In the genomic region with DNA sequence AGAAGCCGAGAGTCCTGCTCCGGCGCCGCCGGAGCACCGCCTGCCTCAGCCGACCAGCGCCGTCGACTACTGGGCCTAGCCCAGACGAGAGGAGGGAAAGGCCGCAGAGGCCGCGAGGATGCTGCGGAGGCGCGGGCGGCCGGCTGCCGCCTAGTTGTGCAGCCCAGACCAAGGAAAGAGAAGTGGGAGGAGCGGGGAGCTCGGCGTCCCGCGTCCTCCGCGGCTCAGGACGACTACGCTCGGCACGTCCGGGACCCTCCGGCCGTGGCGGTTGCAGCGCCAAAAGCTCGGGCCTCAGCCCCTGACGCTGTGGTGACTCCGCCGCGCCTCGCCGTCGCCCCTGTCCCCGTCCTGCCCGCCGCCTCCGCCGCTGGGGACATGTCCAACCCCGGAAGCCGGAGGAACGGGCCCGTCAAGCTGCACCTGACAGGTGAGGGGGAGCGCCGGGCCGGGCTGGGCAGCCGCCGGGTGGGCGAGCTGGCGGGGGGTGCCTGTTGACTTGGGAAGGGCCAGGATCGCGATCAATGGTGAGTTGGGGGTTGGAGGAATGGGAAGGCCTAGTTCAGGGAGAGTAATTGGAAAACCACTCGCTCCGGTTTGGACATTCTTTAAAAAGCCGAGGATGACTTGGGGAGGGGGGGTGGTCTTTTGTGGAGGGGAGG, we compare ENCODE assay signal across 8 cellular contexts. TPM values are rescaled to one million over a fixed set of nuclear protein-coding genes. Genes with fewer than 3 reads are reported as not detected.
DNase-seq lines count a peak whose midpoint lies in the region; ATAC-seq and TF ChIP-seq lines count a peak whose summit lies in the region.

No MANE protein-coding gene starts in this region.

- H3K4ac ChIP-seq in IMR-90 (ENCODE audit: low read depth, low read length), result peak overlapping the region; percentile 27; the same call in 1 of the 2 replicates

- H3K4me1 ChIP-seq in IMR-90 (ENCODE audit: control insufficient read depth, insufficient read depth, low read length), result no peaks in the 10 kb centered on the region; the same call in 1 of the 2 replicates

- H4K5ac ChIP-seq in IMR-90 (ENCODE audit: low read depth, low read length), result peak overlapping the region; percentile 76

- H3K56ac ChIP-seq in IMR-90 (ENCODE audit: extremely low read depth, insufficient read depth, low read length), result no peak overlapping the region; the same call in 1 of the 2 replicates

- intact Hi-C loops in IMR-90 (cut with micrococcal nuclease), result loop anchor here (2.0 kb wide), 1 partner anchor 102 kb away; a partner anchor contains a TSS

- DNase-seq in IMR-90, result peak; percentile 45
- DNase-seq in activated CD4-positive, CD25-positive, alpha-beta regulatory T cell (lab: John Stamatoyannopoulos, UW), result peak; percentile 8 to 28 (median 24)
- peak; percentile 46 for DNase-seq in central memory CD4-positive, alpha-beta T cell
- peak; percentile 45 for DNase-seq in inferior parietal cortex (ENCODE audit: extremely low spot score)
- DNase-seq in NCI-H1694 (lab: John Stamatoyannopoulos, UW), result no peak

- H3K27me3 ChIP-seq in IMR-90 (ENCODE audit: control insufficient read depth, insufficient read depth, low read length), result no peaks in the 10 kb centered on the region

- no peak overlapping the region; the same call in 1 of the 2 replicates for H3K14ac ChIP-seq in IMR-90 (replicated peaks; ENCODE audit: low read depth, low read length)

- TF ChIP-seq POLR2A in GM18505 (IDR thresholded peaks at IDR 0.05; ENCODE audit: borderline replicate concordance, extremely low read depth, insufficient read depth, insufficient read length) (peak; percentile 63), IMR-90 (IDR thresholded peaks at IDR 0.05; ENCODE audit: low read depth, low read length) (no peak)

- H2BK120ac ChIP-seq in IMR-90 (ENCODE audit: low read depth, low read length), result peak overlapping the region; percentile 56

- no peak overlapping the region for H2BK5ac ChIP-seq in IMR-90 (ENCODE audit: low read depth, low read length, poor library complexity, severe bottlenecking)

- no peaks in the 10 kb centered on the region for H3K9me3 ChIP-seq in IMR-90 (ENCODE audit: control insufficient read depth, insufficient read depth, low read length)

- peak overlapping the region; percentile 16; the same call in 1 of the 2 replicates for H3K9ac ChIP-seq in IMR-90 (ENCODE audit: low read depth, low read length)

- TF ChIP-seq CTCF in IMR-90 (conservative IDR thresholded peaks at IDR 0.05; ENCODE audit: low read depth, low read length), result no peak

- POLR2A ChIA-PET in IMR-90 (lab: Charles Lee; ENCODE audit: unreplicated experiment), result no interaction called here

- peak overlapping the region; percentile 93 for H2AFZ ChIP-seq in IMR-90 (replicated peaks; ENCODE audit: low read length, poor library complexity)

- no peaks in the 10 kb centered on the region for H3K9me1 ChIP-seq in IMR-90 (ENCODE audit: insufficient read depth, low read length)

- H2AK5ac ChIP-seq in IMR-90 (ENCODE audit: low read depth, low read length), result no peak overlapping the region

- ATAC-seq in GM18505 (IDR thresholded peaks at IDR 0.05; ENCODE audit: unreplicated experiment) (peak; percentile 55), IMR-90 (ENCODE audit: low read depth) (peak; percentile 75), HG03521 (IDR thresholded peaks at IDR 0.05; ENCODE audit: unreplicated experiment) (no peak)

- dilution Hi-C loops in IMR-90 (cut with HindIII; ENCODE audit: low sequenced_read_pairs, unreplicated experiment), result no loop called here

- H4K20me1 ChIP-seq in IMR-90 (ENCODE audit: insufficient read depth, low read length), result no peaks in the 10 kb centered on the region

- no peak for TF ChIP-seq RAD21 in IMR-90 (IDR thresholded peaks at IDR 0.05; ENCODE audit: low read length)

- H3K23ac ChIP-seq in IMR-90 (ENCODE audit: low read depth, low read length), result peak overlapping the region; percentile 68

- H2BK15ac ChIP-seq in IMR-90 (ENCODE audit: low read depth, low read length), result no peak overlapping the region

- H2BK20ac ChIP-seq in IMR-90 (ENCODE audit: low read depth, low read length), result no peak overlapping the region

- H3K4me2 ChIP-seq in IMR-90 (ENCODE audit: low read depth, low read length), result peak overlapping the region; percentile 44

- H4K8ac ChIP-seq in IMR-90 (ENCODE audit: low read depth in 2 of 2, low read length in 2 of 2), result peak overlapping the region in 1 of 2 experiments; percentile 2; a peak in 2 of 4 replicates

- no peak overlapping the region; the same call in 1 of the 2 replicates for H4K91ac ChIP-seq in IMR-90 (ENCODE audit: insufficient read depth, low read depth, low read length)

- peaks cover 1% of the 10 kb centered on the region; the same call in 1 of the 2 replicates for H3K36me3 ChIP-seq in IMR-90 (ENCODE audit: control insufficient read depth, insufficient read depth, low read length)

- H3K79me1 ChIP-seq in IMR-90 (ENCODE audit: low read depth in 1 of 2, low read length in 2 of 2), result peaks cover 0 to 12% of the 10 kb centered on the region in 2 experiments; a peak in 2 of 4 replicates

- BruUV-seq in IMR-90 (replicated peaks; lab: Mats Ljungman, UMichigan), result no TSS peak

- H3K27ac ChIP-seq in IMR-90 (ENCODE audit: insufficient read depth, low read length) (0 out of 2 replicates have a peak overlapping the region, but pooled peaks have one; percentile 0), skin epidermis (peak overlapping the region in 20 of 21 experiments; percentile 40 to 92 (median 80))

- WGBS in IMR-90 (ENCODE audit: extremely low coverage in 2 of 2, insufficient read length in 1 of 2), 2 experiments, result 12% methylated on average over 21 of the region's 65 CpGs; no CpG with 5 or more reads in 1 of the 2 experiments

- H3K18ac ChIP-seq in IMR-90 (ENCODE audit: low read depth, low read length), result no peak overlapping the region

- peak overlapping the region; percentile 47 for H3K4me3 ChIP-seq in IMR-90 (ENCODE audit: insufficient read depth, low read depth, low read length)
- peak overlapping the region; percentile 49 to 82 (median 66) for H3K4me3 ChIP-seq in skin epidermis

- CTCF ChIA-PET in IMR-90 (lab: Yijun Ruan, JAX), result no interaction called here

- peak overlapping the region; percentile 76 for H2AK9ac ChIP-seq in IMR-90 (replicated peaks; ENCODE audit: low read depth, low read length, poor library complexity)

- in situ Hi-C loops in IMR-90 (cut with MboI; ENCODE audit: low sequenced_read_pairs), result no loop called here

TF ChIP-seq in IMR-90, 13 proteins besides CTCF, POLR2A, EP300 and RAD21:
- TF ChIP-seq FOS (IDR thresholded peaks at IDR 0.05; ENCODE audit: low read depth, low read length) (no peak), CEBPB (IDR thresholded peaks at IDR 0.05; ENCODE audit: low read depth, low read length) (no peak), BHLHE40 (IDR thresholded peaks at IDR 0.05; ENCODE audit: low read depth, low read length) (no peak), MXI1 (IDR thresholded peaks at IDR 0.05; ENCODE audit: borderline replicate concordance, low read depth, low read length) (no peak), MAFK (IDR thresholded peaks at IDR 0.05; ENCODE audit: low read depth, low read length) (no peak), RCOR1 (IDR thresholded peaks at IDR 0.05; ENCODE audit: insufficient replicate concordance, low read length) (no peak), RFX5 (IDR thresholded peaks at IDR 0.05; ENCODE audit: low read depth, low read length) (no peak), CHD1 (IDR thresholded peaks at IDR 0.05; ENCODE audit: low read depth, low read length) (no peak)
- TF ChIP-seq, protein P1, sequence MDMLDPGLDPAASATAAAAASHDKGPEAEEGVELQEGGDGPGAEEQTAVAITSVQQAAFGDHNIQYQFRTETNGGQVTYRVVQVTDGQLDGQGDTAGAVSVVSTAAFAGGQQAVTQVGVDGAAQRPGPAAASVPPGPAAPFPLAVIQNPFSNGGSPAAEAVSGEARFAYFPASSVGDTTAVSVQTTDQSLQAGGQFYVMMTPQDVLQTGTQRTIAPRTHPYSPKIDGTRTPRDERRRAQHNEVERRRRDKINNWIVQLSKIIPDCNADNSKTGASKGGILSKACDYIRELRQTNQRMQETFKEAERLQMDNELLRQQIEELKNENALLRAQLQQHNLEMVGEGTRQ (IDR thresholded peaks at IDR 0.05; ENCODE audit: low read depth, low read length), result no peak
- TF ChIP-seq, protein P2, sequence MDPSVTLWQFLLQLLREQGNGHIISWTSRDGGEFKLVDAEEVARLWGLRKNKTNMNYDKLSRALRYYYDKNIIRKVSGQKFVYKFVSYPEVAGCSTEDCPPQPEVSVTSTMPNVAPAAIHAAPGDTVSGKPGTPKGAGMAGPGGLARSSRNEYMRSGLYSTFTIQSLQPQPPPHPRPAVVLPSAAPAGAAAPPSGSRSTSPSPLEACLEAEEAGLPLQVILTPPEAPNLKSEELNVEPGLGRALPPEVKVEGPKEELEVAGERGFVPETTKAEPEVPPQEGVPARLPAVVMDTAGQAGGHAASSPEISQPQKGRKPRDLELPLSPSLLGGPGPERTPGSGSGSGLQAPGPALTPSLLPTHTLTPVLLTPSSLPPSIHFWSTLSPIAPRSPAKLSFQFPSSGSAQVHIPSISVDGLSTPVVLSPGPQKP (IDR thresholded peaks at IDR 0.05; ENCODE audit: borderline replicate concordance, low read depth, low read length), result no peak

RNA-seq across cellular contexts. Expression of a gene that starts 37.7 kb away (rescaled TPM):
- 5.3 and 5.9 TPM in 2 replicates for total RNA-seq in IMR-90 (2012; rRNA removed)
- 8.6 and 9.0 TPM in 2 replicates for polyA plus RNA-seq in IMR-90 (2012; rRNA removed)
- 8.2 and 8.4 TPM in 2 replicates for polyA plus RNA-seq in IMR-90 (2012; cell fraction: cytosol; rRNA removed)
- 5.9 and 8.5 TPM in 2 replicates for polyA plus RNA-seq in IMR-90 (2012; cell fraction: nucleus; rRNA removed; ENCODE audit: low replicate concordance)
